Comparison of ENCODE assay signal across 15 cellular contexts in genomic region chr18:77316013-77316412, GRCh38.
"Had no signal": no experiment of that assay in that cellular context is flagged by ENCODE, and none has a peak within 500 bp of the region (broad histone marks: within the 10 kb centered on the region; RNA-seq: fewer than 3 reads in every experiment).

No MANE protein-coding gene starts in this region.

- DNase-seq: activated CD4-positive, alpha-beta T cell treated with anti-CD3 and anti-CD28 coated beads, Interleukin-2, amount 50 U/mL, for 4 hours; activated CD8-positive, alpha-beta memory T cell treated with anti-CD3 and anti-CD28 coated beads for 24 hours; activated CD8-positive, alpha-beta memory T cell treated with anti-CD3 and anti-CD28 coated beads, Interleukin-2, amount 50 U/mL, for 4 hours; activated naive CD4-positive, alpha-beta T cell treated with Interleukin-2 at 50 U/mL for 16 hours; activated naive CD8-positive, alpha-beta T cell treated with anti-CD3 and anti-CD28 coated beads for 36 hours; activated T-cell treated with anti-CD3 and anti-CD28 coated beads, Interleukin-2, amount 50 U/mL, for 4 hours; hippocampal formation; mucosa of descending colon; naive thymus-derived CD8-positive, alpha-beta T cell; stimulated activated CD4-positive, alpha-beta T cell treated with anti-CD3 and anti-CD28 coated beads, Interleukin-12 subunit alpha, Interleukin-12 subunit beta, amount 100 ng/mL, for 4 hours; stimulated activated CD4-positive, alpha-beta T cell treated with anti-CD3 and anti-CD28 coated beads, Interleukin-4, amount 100 ng/mL, for 4 hours; stimulated activated naive CD8-positive, alpha-beta T cell treated with anti-CD3 and anti-CD28 coated beads, Interleukin-15, amount 100 ng/mL, for 72 hours; T-helper 9 cell; tibial artery had no signal

- ATAC-seq: activated T-cell treated with anti-CD3 and anti-CD28 coated beads, Interleukin-2, amount 50 U/mL, for 4 hours; mucosa of descending colon; naive thymus-derived CD8-positive, alpha-beta T cell; stimulated activated naive CD8-positive, alpha-beta T cell treated with anti-CD3 and anti-CD28 coated beads, Interleukin-15, amount 100 ng/mL, for 72 hours; WTC11 had no signal
